15 cellular contexts compared by ENCODE assay signal in genomic region chr3:73592154-73592877, GRCh38. TPM values are rescaled to one million over a fixed set of nuclear protein-coding genes. Genes with fewer than 3 reads are reported as not detected.
DNase-seq lines count a peak whose midpoint lies in the region; ATAC-seq and TF ChIP-seq lines count a peak whose summit lies in the region.
"Had no signal": no experiment of that assay in that cellular context is flagged by ENCODE, and none has a peak within 500 bp of the region (broad histone marks: within the 10 kb centered on the region; RNA-seq: fewer than 3 reads in every experiment).

No MANE protein-coding gene starts in this region.

- no peak for TF ChIP-seq POLR2A in GM18505 (IDR thresholded peaks at IDR 0.05; ENCODE audit: borderline replicate concordance, extremely low read depth, insufficient read depth, insufficient read length)

- H3K36me3 ChIP-seq in H7 (replicated peaks; ENCODE audit: control insufficient read depth, insufficient read depth, low read length) = no peaks in the 10 kb centered on the region
- no peaks in the 10 kb centered on the region for H3K36me3 ChIP-seq in kidney epithelial cell (ENCODE audit: control insufficient read depth, insufficient read depth, low read length)

- peak; percentile 22 for TF ChIP-seq CTCF in kidney epithelial cell (IDR thresholded peaks at IDR 0.05; ENCODE audit: insufficient read depth, low read length, poor library complexity, severe bottlenecking)

- H3K27me3 ChIP-seq in H7 (ENCODE audit: control insufficient read depth, insufficient read depth, low read length) = peaks cover 3% of the 10 kb centered on the region; the same call in 1 of the 2 replicates
- no peaks in the 10 kb centered on the region for H3K27me3 ChIP-seq in kidney epithelial cell (ENCODE audit: control insufficient read depth, insufficient read depth, low read length)
- H3K27me3 ChIP-seq: BE2C had no signal

- no peaks in the 10 kb centered on the region for H3K9me3 Mint-ChIP-seq in activated T-cell treated with anti-CD3 and anti-CD28 coated beads, Interleukin-2, amount 50 U/mL, for 4 hours
- H3K9me3 Mint-ChIP-seq: activated naive CD8-positive, alpha-beta T cell treated with anti-CD3 and anti-CD28 coated beads for 36 hours had no signal

- ATAC-seq in GM18505 (IDR thresholded peaks at IDR 0.05; ENCODE audit: unreplicated experiment) (no peak), HG03108 (IDR thresholded peaks at IDR 0.05; ENCODE audit: unreplicated experiment) (no peak)
- ATAC-seq in activated T-cell treated with anti-CD3 and anti-CD28 coated beads, Interleukin-2, amount 50 U/mL, for 4 hours = no peak
- ATAC-seq: activated CD4-positive, CD25-positive, alpha-beta regulatory T cell treated with anti-CD3 and anti-CD28 coated beads, Interleukin-2, amount 50 U/mL, for 24 hours had no signal

- no peaks in the 10 kb centered on the region for H3K27me3 Mint-ChIP-seq in activated T-cell treated with anti-CD3 and anti-CD28 coated beads, Interleukin-2, amount 50 U/mL, for 4 hours (ENCODE audit: low read depth)

- no peaks in the 10 kb centered on the region for H3K4me1 Mint-ChIP-seq in activated T-cell treated with anti-CD3 and anti-CD28 coated beads, Interleukin-2, amount 50 U/mL, for 4 hours (ENCODE audit: low read depth)
- H3K4me1 Mint-ChIP-seq: activated naive CD8-positive, alpha-beta T cell treated with anti-CD3 and anti-CD28 coated beads for 36 hours; immature natural killer cell had no signal

- DNase-seq in COR-L47 (lab: John Stamatoyannopoulos, UW) (peak; percentile 51), H7 (peak; percentile 7), NCI-H748 (lab: John Stamatoyannopoulos, UW; ENCODE audit: unreplicated experiment) (peak; percentile 91), kidney epithelial cell (ENCODE audit: low read depth) (peak; percentile 34)
- no peak for DNase-seq in activated T-cell treated with anti-CD3 and anti-CD28 coated beads, Interleukin-2, amount 50 U/mL, for 4 hours
- no peak for DNase-seq in effector CD4-positive, alpha-beta T cell
- DNase-seq: activated naive CD8-positive, alpha-beta T cell treated with anti-CD3 and anti-CD28 coated beads for 36 hours; BE2C; foreskin fibroblast; immature natural killer cell; KBM-7; posterior cingulate gyrus had no signal

- no peaks in the 10 kb centered on the region for H3K36me3 Mint-ChIP-seq in activated T-cell treated with anti-CD3 and anti-CD28 coated beads, Interleukin-2, amount 50 U/mL, for 4 hours (ENCODE audit: insufficient read depth)
- H3K36me3 Mint-ChIP-seq: activated naive CD8-positive, alpha-beta T cell treated with anti-CD3 and anti-CD28 coated beads for 36 hours; immature natural killer cell had no signal

- no peak overlapping the region for H3K4me3 Mint-ChIP-seq in activated T-cell treated with anti-CD3 and anti-CD28 coated beads, Interleukin-2, amount 50 U/mL, for 4 hours
- H3K4me3 Mint-ChIP-seq: activated naive CD8-positive, alpha-beta T cell treated with anti-CD3 and anti-CD28 coated beads for 36 hours; immature natural killer cell had no signal

- H3K4me3 ChIP-seq in H7 (ENCODE audit: insufficient read depth, low read depth, low read length) (no peak overlapping the region), kidney epithelial cell (ENCODE audit: low read depth, low read length) (no peak overlapping the region)

RNA-seq across cellular contexts. Expression of gene PDZRN3, which starts 32.4 kb away (rescaled TPM):
- total RNA-seq in H7 (2014; rRNA removed; shearing (Covaris generic)) = 7.4 and 12.0 TPM in 2 replicates
- total RNA-seq in kidney epithelial cell = 0.96 and 4.1 TPM in 2 replicates
- total RNA-seq in activated T-cell treated with anti-CD3 and anti-CD28 coated beads, Interleukin-2, amount 50 U/mL, for 4 hours = under 1 TPM; 0.13 to 0.23 (median 0.22) TPM
- total RNA-seq: activated naive CD8-positive, alpha-beta T cell treated with anti-CD3 and anti-CD28 coated beads for 36 hours had no signal

Comparison
In these comparisons a context has a peak if more than half of its experiments do, and no peak if none do; other contexts are left out.
1. DNase-seq: peak in COR-L47 (single experiment), H7 (single experiment), NCI-H748 (single experiment) and kidney epithelial cell (single experiment); none in activated T-cell treated with anti-CD3 and anti-CD28 coated beads, Interleukin-2, amount 50 U/mL, for 4 hours (single experiment) and effector CD4-positive, alpha-beta T cell (single experiment).